ENCODE assay signal across 1 cellular context in the genomic region with DNA sequence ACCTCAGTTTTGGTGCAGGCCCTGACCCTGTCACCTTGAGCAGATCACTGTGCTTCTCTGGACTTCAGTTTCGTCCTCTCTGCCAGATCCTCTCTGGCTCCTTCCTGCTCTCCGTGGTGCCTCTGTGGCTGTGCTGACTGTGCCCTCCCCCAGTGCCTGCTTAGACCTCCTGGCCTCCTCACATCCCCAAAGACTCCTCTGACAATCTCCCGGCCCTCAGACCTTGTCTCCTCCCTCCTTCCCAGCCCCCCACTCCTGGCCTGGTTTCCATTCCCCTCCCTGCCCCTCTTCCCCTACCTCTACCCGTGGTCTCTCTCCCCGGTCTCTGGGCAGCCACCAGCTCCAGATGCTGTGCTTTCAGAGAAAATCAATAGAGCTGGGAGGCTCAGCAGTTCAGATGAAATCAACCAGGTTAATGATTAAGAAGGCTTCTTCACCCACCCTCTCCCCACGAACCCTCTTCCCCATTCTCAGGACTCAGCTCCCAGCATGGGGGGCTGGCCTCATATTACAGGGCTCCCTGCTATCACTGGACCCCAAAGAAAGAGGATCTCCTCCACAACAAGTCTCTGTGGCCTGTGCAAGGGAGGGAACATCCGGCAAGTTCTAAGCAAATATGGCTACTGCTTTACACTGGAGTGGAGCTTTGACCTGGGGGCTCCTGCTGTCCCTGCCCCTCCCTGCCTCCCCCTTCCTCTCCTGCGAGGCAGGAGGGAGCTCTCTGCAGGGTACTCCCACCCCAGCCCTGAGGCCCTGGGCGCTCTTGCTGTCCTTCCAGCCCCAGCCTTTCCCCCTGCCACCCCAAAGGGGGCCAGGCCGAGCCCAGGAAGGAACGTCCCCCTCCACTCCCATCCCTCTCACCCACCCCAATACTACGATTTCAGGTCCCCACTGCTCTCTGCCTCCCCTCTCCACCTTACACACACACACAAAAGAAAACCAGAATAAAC.
TF ChIP-seq lines count a peak whose summit lies in the region.

No MANE protein-coding gene starts in this region.

TF ChIP-seq in HepG2, 621 proteins besides CTCF, POLR2A, EP300 and RAD21 (continued from another document and continues in another):
- TF ChIP-seq, protein P1, sequence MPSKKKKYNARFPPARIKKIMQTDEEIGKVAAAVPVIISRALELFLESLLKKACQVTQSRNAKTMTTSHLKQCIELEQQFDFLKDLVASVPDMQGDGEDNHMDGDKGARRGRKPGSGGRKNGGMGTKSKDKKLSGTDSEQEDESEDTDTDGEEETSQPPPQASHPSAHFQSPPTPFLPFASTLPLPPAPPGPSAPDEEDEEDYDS (CRISPR knock-in tag; IDR thresholded peaks at IDR 0.05) = no peak; the same call in 1 of the 2 replicates
- TF ChIP-seq ZNF484 (CRISPR knock-in tag; IDR thresholded peaks at IDR 0.05; ENCODE audit: borderline replicate concordance, low read depth) (no peak), HOXA9 (CRISPR knock-in tag; IDR thresholded peaks at IDR 0.05; ENCODE audit: borderline replicate concordance) (no peak), YEATS4 (CRISPR knock-in tag; IDR thresholded peaks at IDR 0.05; ENCODE audit: borderline replicate concordance) (peak; percentile 81; the same call in 1 of the 2 replicates), ZNF891 (CRISPR knock-in tag; IDR thresholded peaks at IDR 0.05) (no peak), NFYB (CRISPR knock-in tag; IDR thresholded peaks at IDR 0.05) (no peak), MED1 (CRISPR knock-in tag; IDR thresholded peaks at IDR 0.05) (peak; percentile 46), ZNF160 (CRISPR knock-in tag; IDR thresholded peaks at IDR 0.05) (peak; percentile 34; the same call in 1 of the 2 replicates), KLF15 (CRISPR knock-in tag; IDR thresholded peaks at IDR 0.05; ENCODE audit: borderline replicate concordance) (0 out of 2 replicates have a peak, but pooled peaks have one; percentile 80), STAT5B (CRISPR knock-in tag; IDR thresholded peaks at IDR 0.05) (no peak), ZNF230 (CRISPR knock-in tag; IDR thresholded peaks at IDR 0.05) (no peak), MLLT10 (CRISPR knock-in tag; IDR thresholded peaks at IDR 0.05) (no peak), NONO (IDR thresholded peaks at IDR 0.05) (no peak), NONO (CRISPR knock-in tag; conservative IDR thresholded peaks at IDR 0.05) (0 out of 2 replicates have a peak, but pooled peaks have one; percentile 11), HMG20B (CRISPR knock-in tag; conservative IDR thresholded peaks at IDR 0.05) (no peak), ZSCAN12 (CRISPR knock-in tag; IDR thresholded peaks at IDR 0.05) (no peak), SP4 (CRISPR knock-in tag; IDR thresholded peaks at IDR 0.05) (no peak), SP1 (IDR thresholded peaks at IDR 0.05) (no peak), SP1 (CRISPR knock-in tag; IDR thresholded peaks at IDR 0.05) (no peak; the same call in 1 of the 2 replicates), ZNF251 (CRISPR knock-in tag; IDR thresholded peaks at IDR 0.05) (no peak), RCOR2 (CRISPR knock-in tag; IDR thresholded peaks at IDR 0.05) (peak; percentile 29; the same call in 1 of the 2 replicates), CBX1 (IDR thresholded peaks at IDR 0.05; ENCODE audit: low read depth) (no peak), PLRG1 (conservative IDR thresholded peaks at IDR 0.05) (no peak), TCF7 (IDR thresholded peaks at IDR 0.05; ENCODE audit: low read depth) (0 out of 2 replicates have a peak, but pooled peaks have one; percentile 23), RFX1 (IDR thresholded peaks at IDR 0.05) (no peak), GTF2F1 (IDR thresholded peaks at IDR 0.05; ENCODE audit: low read length) (no peak), NR2C2 (CRISPR knock-in tag; IDR thresholded peaks at IDR 0.05; ENCODE audit: borderline replicate concordance) (peak; percentile 34; the same call in 1 of the 2 replicates), ARID2 (CRISPR knock-in tag; IDR thresholded peaks at IDR 0.05; ENCODE audit: borderline replicate concordance) (no peak), ZIK1 (CRISPR knock-in tag; IDR thresholded peaks at IDR 0.05; ENCODE audit: borderline replicate concordance, low read depth) (no peak), FOXK2 (IDR thresholded peaks at IDR 0.05) (no peak), CHD2 (IDR thresholded peaks at IDR 0.05; ENCODE audit: low read depth, low read length) (no peak), RARA (CRISPR knock-in tag; IDR thresholded peaks at IDR 0.05) (peak; percentile 60), ZNF569 (CRISPR knock-in tag; IDR thresholded peaks at IDR 0.05; ENCODE audit: borderline replicate concordance) (no peak), ZNF468 (CRISPR knock-in tag; IDR thresholded peaks at IDR 0.05) (peak; percentile 54; the same call in 1 of the 2 replicates), RFX3 (CRISPR knock-in tag; IDR thresholded peaks at IDR 0.05) (no peak), ZNF841 (CRISPR knock-in tag; IDR thresholded peaks at IDR 0.05; ENCODE audit: borderline replicate concordance) (no peak), RBFOX2 (IDR thresholded peaks at IDR 0.05; ENCODE audit: low read depth, low read length) (no peak), ZBTB21 (CRISPR knock-in tag; IDR thresholded peaks at IDR 0.05) (no peak), ZNF607 (CRISPR knock-in tag; IDR thresholded peaks at IDR 0.05; ENCODE audit: borderline replicate concordance) (no peak), FOSL2 (CRISPR knock-in tag; IDR thresholded peaks at IDR 0.05) (no peak), ZNF792 (CRISPR knock-in tag; IDR thresholded peaks at IDR 0.05) (no peak), SMAD1 (CRISPR knock-in tag; IDR thresholded peaks at IDR 0.05; ENCODE audit: borderline replicate concordance, low read depth) (no peak)
- TF ChIP-seq, protein P2, sequence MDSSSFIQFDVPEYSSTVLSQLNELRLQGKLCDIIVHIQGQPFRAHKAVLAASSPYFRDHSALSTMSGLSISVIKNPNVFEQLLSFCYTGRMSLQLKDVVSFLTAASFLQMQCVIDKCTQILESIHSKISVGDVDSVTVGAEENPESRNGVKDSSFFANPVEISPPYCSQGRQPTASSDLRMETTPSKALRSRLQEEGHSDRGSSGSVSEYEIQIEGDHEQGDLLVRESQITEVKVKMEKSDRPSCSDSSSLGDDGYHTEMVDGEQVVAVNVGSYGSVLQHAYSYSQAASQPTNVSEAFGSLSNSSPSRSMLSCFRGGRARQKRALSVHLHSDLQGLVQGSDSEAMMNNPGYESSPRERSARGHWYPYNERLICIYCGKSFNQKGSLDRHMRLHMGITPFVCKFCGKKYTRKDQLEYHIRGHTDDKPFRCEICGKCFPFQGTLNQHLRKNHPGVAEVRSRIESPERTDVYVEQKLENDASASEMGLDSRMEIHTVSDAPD (CRISPR knock-in tag; IDR thresholded peaks at IDR 0.05) = no peak
- TF ChIP-seq, protein P3, sequence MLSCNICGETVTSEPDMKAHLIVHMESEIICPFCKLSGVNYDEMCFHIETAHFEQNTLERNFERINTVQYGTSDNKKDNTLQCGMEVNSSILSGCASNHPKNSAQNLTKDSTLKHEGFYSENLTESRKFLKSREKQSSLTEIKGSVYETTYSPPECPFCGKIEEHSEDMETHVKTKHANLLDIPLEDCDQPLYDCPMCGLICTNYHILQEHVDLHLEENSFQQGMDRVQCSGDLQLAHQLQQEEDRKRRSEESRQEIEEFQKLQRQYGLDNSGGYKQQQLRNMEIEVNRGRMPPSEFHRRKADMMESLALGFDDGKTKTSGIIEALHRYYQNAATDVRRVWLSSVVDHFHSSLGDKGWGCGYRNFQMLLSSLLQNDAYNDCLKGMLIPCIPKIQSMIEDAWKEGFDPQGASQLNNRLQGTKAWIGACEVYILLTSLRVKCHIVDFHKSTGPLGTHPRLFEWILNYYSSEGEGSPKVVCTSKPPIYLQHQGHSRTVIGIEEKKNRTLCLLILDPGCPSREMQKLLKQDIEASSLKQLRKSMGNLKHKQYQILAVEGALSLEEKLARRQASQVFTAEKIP (CRISPR knock-in tag; IDR thresholded peaks at IDR 0.05; ENCODE audit: borderline replicate concordance) = no peak
- TF ChIP-seq, protein P4, sequence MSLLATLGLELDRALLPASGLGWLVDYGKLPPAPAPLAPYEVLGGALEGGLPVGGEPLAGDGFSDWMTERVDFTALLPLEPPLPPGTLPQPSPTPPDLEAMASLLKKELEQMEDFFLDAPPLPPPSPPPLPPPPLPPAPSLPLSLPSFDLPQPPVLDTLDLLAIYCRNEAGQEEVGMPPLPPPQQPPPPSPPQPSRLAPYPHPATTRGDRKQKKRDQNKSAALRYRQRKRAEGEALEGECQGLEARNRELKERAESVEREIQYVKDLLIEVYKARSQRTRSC (CRISPR knock-in tag; IDR thresholded peaks at IDR 0.05; ENCODE audit: low read depth) = no peak
- TF ChIP-seq, protein P5, sequence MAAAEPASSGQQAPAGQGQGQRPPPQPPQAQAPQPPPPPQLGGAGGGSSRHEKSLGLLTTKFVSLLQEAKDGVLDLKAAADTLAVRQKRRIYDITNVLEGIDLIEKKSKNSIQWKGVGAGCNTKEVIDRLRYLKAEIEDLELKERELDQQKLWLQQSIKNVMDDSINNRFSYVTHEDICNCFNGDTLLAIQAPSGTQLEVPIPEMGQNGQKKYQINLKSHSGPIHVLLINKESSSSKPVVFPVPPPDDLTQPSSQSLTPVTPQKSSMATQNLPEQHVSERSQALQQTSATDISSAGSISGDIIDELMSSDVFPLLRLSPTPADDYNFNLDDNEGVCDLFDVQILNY (CRISPR knock-in tag; conservative IDR thresholded peaks at IDR 0.05) = no peak
- TF ChIP-seq, protein P6, sequence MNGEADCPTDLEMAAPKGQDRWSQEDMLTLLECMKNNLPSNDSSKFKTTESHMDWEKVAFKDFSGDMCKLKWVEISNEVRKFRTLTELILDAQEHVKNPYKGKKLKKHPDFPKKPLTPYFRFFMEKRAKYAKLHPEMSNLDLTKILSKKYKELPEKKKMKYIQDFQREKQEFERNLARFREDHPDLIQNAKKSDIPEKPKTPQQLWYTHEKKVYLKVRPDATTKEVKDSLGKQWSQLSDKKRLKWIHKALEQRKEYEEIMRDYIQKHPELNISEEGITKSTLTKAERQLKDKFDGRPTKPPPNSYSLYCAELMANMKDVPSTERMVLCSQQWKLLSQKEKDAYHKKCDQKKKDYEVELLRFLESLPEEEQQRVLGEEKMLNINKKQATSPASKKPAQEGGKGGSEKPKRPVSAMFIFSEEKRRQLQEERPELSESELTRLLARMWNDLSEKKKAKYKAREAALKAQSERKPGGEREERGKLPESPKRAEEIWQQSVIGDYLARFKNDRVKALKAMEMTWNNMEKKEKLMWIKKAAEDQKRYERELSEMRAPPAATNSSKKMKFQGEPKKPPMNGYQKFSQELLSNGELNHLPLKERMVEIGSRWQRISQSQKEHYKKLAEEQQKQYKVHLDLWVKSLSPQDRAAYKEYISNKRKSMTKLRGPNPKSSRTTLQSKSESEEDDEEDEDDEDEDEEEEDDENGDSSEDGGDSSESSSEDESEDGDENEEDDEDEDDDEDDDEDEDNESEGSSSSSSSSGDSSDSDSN (CRISPR knock-in tag; IDR thresholded peaks at IDR 0.05) = peak; percentile 50; the same call in 1 of the 2 replicates
- TF ChIP-seq, protein P7, sequence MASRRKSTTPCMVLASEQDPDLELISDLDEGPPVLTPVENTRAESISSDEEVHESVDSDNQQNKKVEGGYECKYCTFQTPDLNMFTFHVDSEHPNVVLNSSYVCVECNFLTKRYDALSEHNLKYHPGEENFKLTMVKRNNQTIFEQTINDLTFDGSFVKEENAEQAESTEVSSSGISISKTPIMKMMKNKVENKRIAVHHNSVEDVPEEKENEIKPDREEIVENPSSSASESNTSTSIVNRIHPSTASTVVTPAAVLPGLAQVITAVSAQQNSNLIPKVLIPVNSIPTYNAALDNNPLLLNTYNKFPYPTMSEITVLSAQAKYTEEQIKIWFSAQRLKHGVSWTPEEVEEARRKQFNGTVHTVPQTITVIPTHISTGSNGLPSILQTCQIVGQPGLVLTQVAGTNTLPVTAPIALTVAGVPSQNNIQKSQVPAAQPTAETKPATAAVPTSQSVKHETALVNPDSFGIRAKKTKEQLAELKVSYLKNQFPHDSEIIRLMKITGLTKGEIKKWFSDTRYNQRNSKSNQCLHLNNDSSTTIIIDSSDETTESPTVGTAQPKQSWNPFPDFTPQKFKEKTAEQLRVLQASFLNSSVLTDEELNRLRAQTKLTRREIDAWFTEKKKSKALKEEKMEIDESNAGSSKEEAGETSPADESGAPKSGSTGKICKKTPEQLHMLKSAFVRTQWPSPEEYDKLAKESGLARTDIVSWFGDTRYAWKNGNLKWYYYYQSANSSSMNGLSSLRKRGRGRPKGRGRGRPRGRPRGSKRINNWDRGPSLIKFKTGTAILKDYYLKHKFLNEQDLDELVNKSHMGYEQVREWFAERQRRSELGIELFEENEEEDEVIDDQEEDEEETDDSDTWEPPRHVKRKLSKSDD (CRISPR knock-in tag; IDR thresholded peaks at IDR 0.05; ENCODE audit: low read depth) = peak; percentile 56; the same call in 1 of the 2 replicates
- TF ChIP-seq, protein P8, sequence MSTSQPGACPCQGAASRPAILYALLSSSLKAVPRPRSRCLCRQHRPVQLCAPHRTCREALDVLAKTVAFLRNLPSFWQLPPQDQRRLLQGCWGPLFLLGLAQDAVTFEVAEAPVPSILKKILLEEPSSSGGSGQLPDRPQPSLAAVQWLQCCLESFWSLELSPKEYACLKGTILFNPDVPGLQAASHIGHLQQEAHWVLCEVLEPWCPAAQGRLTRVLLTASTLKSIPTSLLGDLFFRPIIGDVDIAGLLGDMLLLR (CRISPR knock-in tag; IDR thresholded peaks at IDR 0.05) = 0 out of 2 replicates have a peak, but pooled peaks have one; percentile 36
- TF ChIP-seq, protein P9, sequence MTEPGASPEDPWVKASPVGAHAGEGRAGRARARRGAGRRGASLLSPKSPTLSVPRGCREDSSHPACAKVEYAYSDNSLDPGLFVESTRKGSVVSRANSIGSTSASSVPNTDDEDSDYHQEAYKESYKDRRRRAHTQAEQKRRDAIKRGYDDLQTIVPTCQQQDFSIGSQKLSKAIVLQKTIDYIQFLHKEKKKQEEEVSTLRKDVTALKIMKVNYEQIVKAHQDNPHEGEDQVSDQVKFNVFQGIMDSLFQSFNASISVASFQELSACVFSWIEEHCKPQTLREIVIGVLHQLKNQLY (CRISPR knock-in tag; IDR thresholded peaks at IDR 0.05) = no peak
- TF ChIP-seq, protein P10, sequence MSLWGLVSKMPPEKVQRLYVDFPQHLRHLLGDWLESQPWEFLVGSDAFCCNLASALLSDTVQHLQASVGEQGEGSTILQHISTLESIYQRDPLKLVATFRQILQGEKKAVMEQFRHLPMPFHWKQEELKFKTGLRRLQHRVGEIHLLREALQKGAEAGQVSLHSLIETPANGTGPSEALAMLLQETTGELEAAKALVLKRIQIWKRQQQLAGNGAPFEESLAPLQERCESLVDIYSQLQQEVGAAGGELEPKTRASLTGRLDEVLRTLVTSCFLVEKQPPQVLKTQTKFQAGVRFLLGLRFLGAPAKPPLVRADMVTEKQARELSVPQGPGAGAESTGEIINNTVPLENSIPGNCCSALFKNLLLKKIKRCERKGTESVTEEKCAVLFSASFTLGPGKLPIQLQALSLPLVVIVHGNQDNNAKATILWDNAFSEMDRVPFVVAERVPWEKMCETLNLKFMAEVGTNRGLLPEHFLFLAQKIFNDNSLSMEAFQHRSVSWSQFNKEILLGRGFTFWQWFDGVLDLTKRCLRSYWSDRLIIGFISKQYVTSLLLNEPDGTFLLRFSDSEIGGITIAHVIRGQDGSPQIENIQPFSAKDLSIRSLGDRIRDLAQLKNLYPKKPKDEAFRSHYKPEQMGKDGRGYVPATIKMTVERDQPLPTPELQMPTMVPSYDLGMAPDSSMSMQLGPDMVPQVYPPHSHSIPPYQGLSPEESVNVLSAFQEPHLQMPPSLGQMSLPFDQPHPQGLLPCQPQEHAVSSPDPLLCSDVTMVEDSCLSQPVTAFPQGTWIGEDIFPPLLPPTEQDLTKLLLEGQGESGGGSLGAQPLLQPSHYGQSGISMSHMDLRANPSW (CRISPR knock-in tag; IDR thresholded peaks at IDR 0.05; ENCODE audit: borderline replicate concordance) = no peak
- TF ChIP-seq, protein P11, sequence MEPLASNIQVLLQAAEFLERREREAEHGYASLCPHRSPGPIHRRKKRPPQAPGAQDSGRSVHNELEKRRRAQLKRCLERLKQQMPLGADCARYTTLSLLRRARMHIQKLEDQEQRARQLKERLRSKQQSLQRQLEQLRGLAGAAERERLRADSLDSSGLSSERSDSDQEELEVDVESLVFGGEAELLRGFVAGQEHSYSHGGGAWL (CRISPR knock-in tag; IDR thresholded peaks at IDR 0.05) = peak; percentile 22; the same call in 1 of the 2 replicates
